ENCODE assay signal across 20 cellular contexts in genomic region chrX:100750901-100751300, GRCh38. TPM values are rescaled to one million over a fixed set of nuclear protein-coding genes. Genes with fewer than 3 reads are reported as not detected.
"Had no signal": no experiment of that assay in that cellular context is flagged by ENCODE, and none has a peak within 500 bp of the region (broad histone marks: within the 10 kb centered on the region; RNA-seq: fewer than 3 reads in every experiment).

No MANE protein-coding gene starts in this region.

- H3K9me3 ChIP-seq: body of pancreas, lower lobe of right lung, mucosa of descending colon, right lobe of liver, tibial artery had no signal

- H3K27me3 ChIP-seq: body of pancreas, cardiac muscle cell, right lobe of liver, tibial artery had no signal

- H3K4me3 ChIP-seq: body of pancreas, cardiac muscle cell, lower lobe of right lung, mucosa of descending colon, right lobe of liver, skin epidermis, tibial artery had no signal

- H3K4me1 ChIP-seq: body of pancreas, tibial artery had no signal

- H3K27me3 Mint-ChIP-seq: activated naive CD4-positive, alpha-beta T cell treated with anti-CD3 and anti-CD28 coated beads, Interleukin-2, amount 10 ng/mL, durations not matched to agents 7 days and 5 days had no signal

- H3K9me3 Mint-ChIP-seq: activated CD4-positive, alpha-beta memory T cell treated with anti-CD3 and anti-CD28 coated beads, Interleukin-2, amount 10 ng/mL, durations not matched to agents 7 days and 5 days; activated CD4-positive, alpha-beta T cell treated with anti-CD3 and anti-CD28 coated beads, Interleukin-2, amount 10 ng/mL, durations not matched to agents 24 days and 14 days; activated naive CD4-positive, alpha-beta T cell treated with anti-CD3 and anti-CD28 coated beads, Interleukin-2, amount 10 ng/mL, durations not matched to agents 7 days and 5 days; stimulated activated naive CD8-positive, alpha-beta T cell treated with anti-CD3 and anti-CD28 coated beads, Interleukin-15, Interleukin-2, amounts not matched to agents 100 ng/mL and 50 ng/mL, for 24 hours had no signal

- H3K36me3 Mint-ChIP-seq: activated CD8-positive, alpha-beta memory T cell treated with anti-CD3 and anti-CD28 coated beads, Interleukin-2, amount 10 ng/mL, durations not matched to agents 7 days and 5 days; activated naive CD4-positive, alpha-beta T cell treated with anti-CD3 and anti-CD28 coated beads, Interleukin-2, amount 10 ng/mL, durations not matched to agents 7 days and 5 days had no signal

- DNase-seq: activated CD4-positive, alpha-beta memory T cell treated with anti-CD3 and anti-CD28 coated beads, Interleukin-2, amount 10 ng/mL, durations not matched to agents 7 days and 5 days; activated CD4-positive, alpha-beta T cell treated with anti-CD3 and anti-CD28 coated beads, Interleukin-2, amount 10 ng/mL, durations not matched to agents 24 days and 14 days; activated CD8-positive, alpha-beta memory T cell treated with anti-CD3 and anti-CD28 coated beads, Interleukin-2, amount 10 ng/mL, durations not matched to agents 7 days and 5 days; activated effector memory CD4-positive, alpha-beta T cell treated with anti-CD3 and anti-CD28 coated beads, Interleukin-2, amount 50 U/mL, for 16 hours; activated naive CD4-positive, alpha-beta T cell treated with anti-CD3 and anti-CD28 coated beads, Interleukin-2, amount 10 ng/mL, durations not matched to agents 7 days and 5 days; activated T-cell treated with anti-CD3 and anti-CD28 coated beads for 4 hours; body of pancreas; cortex of kidney; endodermal cell; kidney; lower lobe of right lung; mesendoderm; mucosa of descending colon; nucleus accumbens; right lobe of liver; stimulated activated CD4-positive, alpha-beta T cell treated with anti-CD3 and anti-CD28 coated beads, Interleukin-1b, Interleukin-23, amount 100 ng/mL, for 48 hours; tibial artery had no signal

- H3K36me3 ChIP-seq: cardiac muscle cell, lower lobe of right lung, right lobe of liver, tibial artery had no signal

- H3K27ac ChIP-seq: body of pancreas, cardiac muscle cell, lower lobe of right lung, right lobe of liver, skin epidermis, tibial artery had no signal

- H3K27ac Mint-ChIP-seq: activated CD4-positive, alpha-beta memory T cell treated with anti-CD3 and anti-CD28 coated beads, Interleukin-2, amount 10 ng/mL, durations not matched to agents 7 days and 5 days; activated CD4-positive, alpha-beta T cell treated with anti-CD3 and anti-CD28 coated beads, Interleukin-2, amount 10 ng/mL, durations not matched to agents 24 days and 14 days; activated CD8-positive, alpha-beta memory T cell treated with anti-CD3 and anti-CD28 coated beads, Interleukin-2, amount 10 ng/mL, durations not matched to agents 7 days and 5 days; activated naive CD4-positive, alpha-beta T cell treated with anti-CD3 and anti-CD28 coated beads, Interleukin-2, amount 10 ng/mL, durations not matched to agents 7 days and 5 days; endodermal cell; stimulated activated naive CD8-positive, alpha-beta T cell treated with anti-CD3 and anti-CD28 coated beads, Interleukin-15, Interleukin-2, amounts not matched to agents 100 ng/mL and 50 ng/mL, for 24 hours had no signal

- H3K4me3 Mint-ChIP-seq: activated CD4-positive, alpha-beta memory T cell treated with anti-CD3 and anti-CD28 coated beads, Interleukin-2, amount 10 ng/mL, durations not matched to agents 7 days and 5 days; activated CD4-positive, alpha-beta T cell treated with anti-CD3 and anti-CD28 coated beads, Interleukin-2, amount 10 ng/mL, durations not matched to agents 24 days and 14 days; activated CD8-positive, alpha-beta memory T cell treated with anti-CD3 and anti-CD28 coated beads, Interleukin-2, amount 10 ng/mL, durations not matched to agents 7 days and 5 days; activated naive CD4-positive, alpha-beta T cell treated with anti-CD3 and anti-CD28 coated beads, Interleukin-2, amount 10 ng/mL, durations not matched to agents 7 days and 5 days; endodermal cell; stimulated activated naive CD8-positive, alpha-beta T cell treated with anti-CD3 and anti-CD28 coated beads, Interleukin-15, Interleukin-2, amounts not matched to agents 100 ng/mL and 50 ng/mL, for 24 hours had no signal

- H3K4me1 Mint-ChIP-seq: activated CD4-positive, alpha-beta memory T cell treated with anti-CD3 and anti-CD28 coated beads, Interleukin-2, amount 10 ng/mL, durations not matched to agents 7 days and 5 days; activated CD4-positive, alpha-beta T cell treated with anti-CD3 and anti-CD28 coated beads, Interleukin-2, amount 10 ng/mL, durations not matched to agents 24 days and 14 days; activated CD8-positive, alpha-beta memory T cell treated with anti-CD3 and anti-CD28 coated beads, Interleukin-2, amount 10 ng/mL, durations not matched to agents 7 days and 5 days; activated naive CD4-positive, alpha-beta T cell treated with anti-CD3 and anti-CD28 coated beads, Interleukin-2, amount 10 ng/mL, durations not matched to agents 7 days and 5 days; endodermal cell had no signal

RNA-seq across cellular contexts. Expression of gene SYTL4, which starts 19.0 kb away (rescaled TPM):
- total RNA-seq: activated CD4-positive, alpha-beta memory T cell treated with anti-CD3 and anti-CD28 coated beads, Interleukin-2, amount 10 ng/mL, durations not matched to agents 7 days and 5 days; activated CD4-positive, alpha-beta T cell treated with anti-CD3 and anti-CD28 coated beads, Interleukin-2, amount 10 ng/mL, durations not matched to agents 24 days and 14 days; activated CD8-positive, alpha-beta memory T cell treated with anti-CD3 and anti-CD28 coated beads, Interleukin-2, amount 10 ng/mL, durations not matched to agents 7 days and 5 days had no signal
